Comparison of ENCODE assay signal across 14 cellular contexts in genomic region chr11:133399855-133400625, GRCh38.
A peak's percentile ranks its signal among the peaks of the same experiment; 100 is the strongest.
DNase-seq lines count a peak whose midpoint lies in the region; ATAC-seq and TF ChIP-seq lines count a peak whose summit lies in the region.
"Had no signal": no experiment of that assay in that cellular context is flagged by ENCODE, and none has a peak within 500 bp of the region (broad histone marks: within the 10 kb centered on the region; RNA-seq: fewer than 3 reads in every experiment).

No MANE protein-coding gene starts in this region.

- DNase-seq in left ventricle myocardium superior, result no peak
- DNase-seq in right atrium auricular region (ENCODE audit: low spot score), result no peak
- DNase-seq in esophagus muscularis mucosa (ENCODE audit: extremely low spot score), result peak; percentile 53
- DNase-seq in medulla oblongata (ENCODE audit: extremely low spot score), result peak; percentile 48
- no peak for DNase-seq in NOMO-1 treated with DMSO at 0.1 percent for 48 hours (lab: John Stamatoyannopoulos, UW; ENCODE audit: unreplicated experiment)
- DNase-seq in HT-29 (ENCODE audit: low spot score), result no peak
- no peak for DNase-seq in NCI-H524 (lab: John Stamatoyannopoulos, UW)
- DNase-seq: ACHN; C1 segment of cervical spinal cord; Calu3; CD4-positive, alpha-beta T cell; DMS 273 treated with DMSO at 0.1 percent for 48 hours had no signal

- H3K4me3 ChIP-seq in right atrium auricular region (no peak overlapping the region), esophagus muscularis mucosa (no peak overlapping the region)
- H3K4me3 ChIP-seq: GM12878, HAP-1 had no signal

- H3K36me3 ChIP-seq in right atrium auricular region (no peaks in the 10 kb centered on the region), esophagus muscularis mucosa (no peaks in the 10 kb centered on the region)
- H3K36me3 ChIP-seq: HAP-1 had no signal

- H3K4me1 ChIP-seq in right atrium auricular region (peaks cover 0 to 15% of the 10 kb centered on the region in 2 donors), esophagus muscularis mucosa (no peaks in the 10 kb centered on the region)
- H3K4me1 ChIP-seq: HAP-1 had no signal

- H3K27me3 ChIP-seq in right atrium auricular region (no peaks in the 10 kb centered on the region), esophagus muscularis mucosa (no peaks in the 10 kb centered on the region)

- WGBS in esophagus muscularis mucosa, result 63% methylated on average over 7 of the region's 7 CpGs

- intact Hi-C loops in left ventricle myocardium superior (cut with micrococcal nuclease) (no loop called here), esophagus muscularis mucosa (cut with DNase I) (no loop called here)

- no peak for TF ChIP-seq EP300 in esophagus muscularis mucosa (IDR thresholded peaks at IDR 0.05)

- ATAC-seq in left ventricle myocardium superior, result peak; percentile 60
- ATAC-seq: GM12878 had no signal

- no peak overlapping the region for H3K27ac ChIP-seq in right atrium auricular region
- no peak overlapping the region for H3K27ac ChIP-seq in esophagus muscularis mucosa (replicated peaks in 1 of 4)

- H3K9me3 ChIP-seq in right atrium auricular region, result no peaks in the 10 kb centered on the region
- no peaks in the 10 kb centered on the region for H3K9me3 ChIP-seq in esophagus muscularis mucosa
- H3K9me3 ChIP-seq: HAP-1 had no signal

- no peak for TF ChIP-seq POLR2A in esophagus muscularis mucosa (IDR thresholded peaks at IDR 0.05; ENCODE audit: low read depth)

- TF ChIP-seq CTCF in right atrium auricular region (IDR thresholded peaks at IDR 0.05) (no peak), esophagus muscularis mucosa (IDR thresholded peaks at IDR 0.05) (no peak)

Comparison
In these comparisons a context has a peak if more than half of its experiments do, and no peak if none do; other contexts are left out.
1. DNase-seq: peak in esophagus muscularis mucosa (single experiment) and medulla oblongata (single experiment); none in left ventricle myocardium superior (single experiment), right atrium auricular region (single experiment), NOMO-1 treated with DMSO at 0.1 percent for 48 hours (single experiment), HT-29 (single experiment) and NCI-H524 (0 of 2).